Comparison of ENCODE assay signal across 18 cellular contexts in the genomic region with DNA sequence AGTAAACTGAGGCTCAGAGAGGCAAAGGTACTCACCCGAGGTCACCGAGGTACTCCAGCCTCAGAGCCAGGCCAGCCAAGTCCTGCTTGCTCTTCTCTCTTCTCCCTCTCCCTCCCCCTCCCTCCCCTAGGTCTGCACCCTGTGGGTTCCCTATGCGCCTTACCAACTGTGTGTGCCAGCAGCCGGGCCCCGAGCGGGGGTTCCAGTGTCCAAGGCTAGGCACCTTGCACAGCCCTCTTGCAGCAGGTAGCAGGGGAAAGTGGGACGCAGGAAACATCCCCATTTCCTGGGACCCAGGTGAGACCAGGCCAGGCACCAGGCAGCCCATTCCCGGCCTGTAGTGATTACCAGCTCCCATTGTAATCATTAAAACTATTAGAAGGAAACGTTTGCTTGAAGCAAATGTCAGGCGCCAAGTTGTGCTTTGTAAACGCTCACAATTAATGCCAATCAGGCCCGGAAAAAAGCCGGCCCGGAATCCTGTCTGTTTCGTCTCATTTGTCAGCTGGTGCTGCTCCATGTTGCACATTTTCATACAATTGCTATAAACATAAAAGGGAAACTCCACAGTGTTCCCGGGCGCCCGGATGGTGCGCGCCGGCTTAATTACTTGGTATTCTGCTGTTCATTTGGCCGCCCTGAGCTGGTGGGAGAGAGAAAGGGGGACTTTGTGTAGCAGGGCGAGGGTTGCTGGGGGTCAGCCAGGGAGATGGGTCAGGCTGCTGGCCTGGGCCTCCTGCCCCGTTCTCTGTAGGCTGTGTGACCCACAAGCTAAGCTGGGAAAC. TPM values are rescaled to one million over a fixed set of nuclear protein-coding genes. Genes with fewer than 3 reads are reported as not detected.
DNase-seq lines count a peak whose midpoint lies in the region; ATAC-seq and TF ChIP-seq lines count a peak whose summit lies in the region.
"Had no signal": no experiment of that assay in that cellular context is flagged by ENCODE, and none has a peak within 500 bp of the region (broad histone marks: within the 10 kb centered on the region; RNA-seq: fewer than 3 reads in every experiment).

No MANE protein-coding gene starts in this region.

- no peak overlapping the region for H3K23ac ChIP-seq in mesenchymal stem cell (ENCODE audit: low read length in 2 of 2)

- H3K27ac ChIP-seq in rectal smooth muscle tissue (ENCODE audit: low read depth, low read length) (peak overlapping the region; percentile 65), mesenchymal stem cell (ENCODE audit: low read length, poor library complexity, severe bottlenecking) (no peak overlapping the region)
- H3K27ac ChIP-seq: tibial artery had no signal

- H3K36me3 ChIP-seq in rectal smooth muscle tissue (ENCODE audit: control insufficient read depth, insufficient read depth, low read length) (no peaks in the 10 kb centered on the region), H7 (replicated peaks; ENCODE audit: control insufficient read depth, insufficient read depth, low read length) (no peaks in the 10 kb centered on the region), mesenchymal stem cell (ENCODE audit: control insufficient read depth in 1 of 2, insufficient read depth in 2 of 2, low read depth in 1 of 2, low read length in 2 of 2) (no peaks in the 10 kb centered on the region)
- H3K36me3 ChIP-seq: adrenal gland, tibial artery had no signal

- H4K91ac ChIP-seq in mesenchymal stem cell (ENCODE audit: low read length) = no peak overlapping the region

- no peaks in the 10 kb centered on the region for H3K27me3 ChIP-seq in rectal smooth muscle tissue (ENCODE audit: control insufficient read depth, insufficient read depth, low read length)
- no peaks in the 10 kb centered on the region for H3K27me3 ChIP-seq in H7 (ENCODE audit: control insufficient read depth, insufficient read depth, low read length)
- peaks cover 27 to 71% of the 10 kb centered on the region in 2 experiments for H3K27me3 ChIP-seq in mesenchymal stem cell (ENCODE audit: control insufficient read depth in 1 of 2, insufficient read depth in 1 of 2, low read length in 2 of 2)
- H3K27me3 ChIP-seq: adrenal gland had no signal

- no peak overlapping the region for H3K18ac ChIP-seq in mesenchymal stem cell (ENCODE audit: low read depth in 1 of 2, low read length in 2 of 2)

- H3K9me3 ChIP-seq in mesenchymal stem cell (ENCODE audit: control insufficient read depth, low read length) = no peaks in the 10 kb centered on the region
- H3K9me3 ChIP-seq: adrenal gland, tibial artery had no signal

- no peak overlapping the region for H2BK15ac ChIP-seq in mesenchymal stem cell (ENCODE audit: low read depth, poor library complexity, severe bottlenecking)

- H3K4me2 ChIP-seq in mesenchymal stem cell (ENCODE audit: low read length, poor library complexity, severe bottlenecking) = no peak overlapping the region

- peak overlapping the region in 3 of 5 experiments; percentile 33 to 64 (median 64) for H3K4me3 Mint-ChIP-seq in brain
- H3K4me3 Mint-ChIP-seq: activated CD8-positive, alpha-beta memory T cell treated with anti-CD3 and anti-CD28 coated beads, Interleukin-2, amount 10 ng/mL, durations not matched to agents 7 days and 5 days; natural killer cell; T-helper 2 cell treated with Interferon-gamma antibody and Interleukin-4, amounts not matched to agents 5 μg/mL and 100 μg/mL, for 36 hours had no signal

- H3K14ac ChIP-seq in mesenchymal stem cell (ENCODE audit: low read length in 2 of 2) = no peak overlapping the region

- H3K4me3 ChIP-seq in rectal smooth muscle tissue (ENCODE audit: low read length) (no peak overlapping the region), H7 (ENCODE audit: insufficient read depth, low read depth, low read length) (no peak overlapping the region), mesenchymal stem cell (ENCODE audit: insufficient read depth in 1 of 2, low read depth in 1 of 2, low read length in 2 of 2) (no peak overlapping the region)
- H3K4me3 ChIP-seq: adrenal gland, lung, tibial artery had no signal

- no peak for ATAC-seq in omental fat pad (ENCODE audit: low FRiP score)
- ATAC-seq: activated CD8-positive, alpha-beta memory T cell treated with anti-CD3 and anti-CD28 coated beads, Interleukin-2, amount 10 ng/mL, durations not matched to agents 7 days and 5 days; natural killer cell had no signal

- H4K8ac ChIP-seq in mesenchymal stem cell (ENCODE audit: low read length) = no peak overlapping the region

- peaks cover 99% of the 10 kb centered on the region for H3K4me1 Mint-ChIP-seq in brain
- H3K4me1 Mint-ChIP-seq: activated CD8-positive, alpha-beta memory T cell treated with anti-CD3 and anti-CD28 coated beads, Interleukin-2, amount 10 ng/mL, durations not matched to agents 7 days and 5 days; natural killer cell had no signal

- peaks cover 0 to 6% (median 0%) of the 10 kb centered on the region in 5 experiments for H3K9me3 Mint-ChIP-seq in brain
- H3K9me3 Mint-ChIP-seq: natural killer cell; T-helper 2 cell treated with Interferon-gamma antibody and Interleukin-4, amounts not matched to agents 5 μg/mL and 100 μg/mL, for 36 hours had no signal

- H2BK5ac ChIP-seq in mesenchymal stem cell (ENCODE audit: low read depth, low read length, poor library complexity, severe bottlenecking) = no peak overlapping the region

- no peak overlapping the region for H3K4ac ChIP-seq in mesenchymal stem cell (ENCODE audit: low read depth in 1 of 2, low read length in 2 of 2)

- H3K27ac Mint-ChIP-seq in brain = peak overlapping the region in 4 of 5 experiments; percentile 47 to 93 (median 72)
- H3K27ac Mint-ChIP-seq: activated CD8-positive, alpha-beta memory T cell treated with anti-CD3 and anti-CD28 coated beads, Interleukin-2, amount 10 ng/mL, durations not matched to agents 7 days and 5 days; natural killer cell; T-helper 2 cell treated with Interferon-gamma antibody and Interleukin-4, amounts not matched to agents 5 μg/mL and 100 μg/mL, for 36 hours had no signal

- peaks cover 44% of the 10 kb centered on the region for H3K4me1 ChIP-seq in rectal smooth muscle tissue (ENCODE audit: control insufficient read depth, insufficient read depth, low read length)
- H3K4me1 ChIP-seq in mesenchymal stem cell (ENCODE audit: control insufficient read depth, insufficient read depth, low read depth, low read length) = peaks cover 2% of the 10 kb centered on the region

- H3K27me3 Mint-ChIP-seq in brain = peaks cover 4% of the 10 kb centered on the region
- H3K27me3 Mint-ChIP-seq: activated CD8-positive, alpha-beta memory T cell treated with anti-CD3 and anti-CD28 coated beads, Interleukin-2, amount 10 ng/mL, durations not matched to agents 7 days and 5 days had no signal

- DNase-seq in NCI-H1694 treated with DMSO at 0.1 percent for 48 hours (lab: John Stamatoyannopoulos, UW) (peak; percentile 36), medulla oblongata (ENCODE audit: extremely low spot score) (peak; percentile 85), H7 (no peak), mesenchymal stem cell (no peak), omental fat pad (ENCODE audit: low spot score) (no peak)
- DNase-seq in activated CD4-positive, alpha-beta T cell treated with anti-CD3 and anti-CD28 coated beads for 1 hour = no peak
- DNase-seq: activated CD8-positive, alpha-beta memory T cell treated with anti-CD3 and anti-CD28 coated beads, Interleukin-2, amount 10 ng/mL, durations not matched to agents 7 days and 5 days; activated effector memory CD4-positive, alpha-beta T cell treated with Interleukin-2 at 50 U/mL for 16 hours; foreskin fibroblast; natural killer cell; NCI-H1436 treated with DMSO at 0.1 percent for 48 hours; SHP77 treated with DMSO at 0.1 percent for 48 hours; tibial artery had no signal

- H2BK120ac ChIP-seq in mesenchymal stem cell (ENCODE audit: low read depth, low read length) = no peak overlapping the region

- no peak for TF ChIP-seq CTCF in brain (conservative IDR thresholded peaks at IDR 0.05)
- TF ChIP-seq CTCF in omental fat pad (IDR thresholded peaks at IDR 0.05) = no peak

- H3K36me3 Mint-ChIP-seq in brain = no peaks in the 10 kb centered on the region
- H3K36me3 Mint-ChIP-seq: activated CD8-positive, alpha-beta memory T cell treated with anti-CD3 and anti-CD28 coated beads, Interleukin-2, amount 10 ng/mL, durations not matched to agents 7 days and 5 days; natural killer cell had no signal

- no peak overlapping the region for H2AK5ac ChIP-seq in mesenchymal stem cell (ENCODE audit: low read length, severe bottlenecking)

- H3K9ac ChIP-seq in rectal smooth muscle tissue (ENCODE audit: low read length) (no peak overlapping the region), mesenchymal stem cell (ENCODE audit: low read length) (no peak overlapping the region)

- 84% methylated on average over 23 of the region's 24 CpGs for WGBS in mesenchymal stem cell

- no peak overlapping the region for H2AFZ ChIP-seq in mesenchymal stem cell (ENCODE audit: low read depth, low read length)

- H2BK12ac ChIP-seq in mesenchymal stem cell (ENCODE audit: low read length in 2 of 2) = no peak overlapping the region

- no peaks in the 10 kb centered on the region for H3K79me1 ChIP-seq in mesenchymal stem cell (replicated peaks; ENCODE audit: low read length, poor library complexity, severe bottlenecking)

RNA-seq across cellular contexts. Expression of gene FAM222A, which starts 11.9 kb away (rescaled TPM):
- polyA plus RNA-seq in brain (ENCODE audit: insufficient read depth, low read depth, low replicate concordance) = 27.7 TPM
- 2.5 and 3.7 TPM in 2 replicates for total RNA-seq in H7 (2014; rRNA removed; shearing (Covaris generic))
- polyA plus RNA-seq in mesenchymal stem cell (2013, experiment 1 of 2) = 2.8 TPM
- 2.5 TPM for polyA plus RNA-seq in mesenchymal stem cell (2013, experiment 2 of 2)
- 1 to 10 TPM in 2 of 4 donors, under 1 TPM in 1, not detected in 1; 0.94 to 2.6 (median 2.3) TPM for total RNA-seq in omental fat pad

Comparison
In these comparisons a context has a peak if more than half of its experiments do, and no peak if none do; other contexts are left out.
1. DNase-seq: peak in NCI-H1694 treated with DMSO at 0.1 percent for 48 hours (single experiment) and medulla oblongata (single experiment); none in H7 (single experiment), mesenchymal stem cell (single experiment), activated CD4-positive, alpha-beta T cell treated with anti-CD3 and anti-CD28 coated beads for 1 hour (single experiment) and omental fat pad (single experiment).